In the genomic region with DNA sequence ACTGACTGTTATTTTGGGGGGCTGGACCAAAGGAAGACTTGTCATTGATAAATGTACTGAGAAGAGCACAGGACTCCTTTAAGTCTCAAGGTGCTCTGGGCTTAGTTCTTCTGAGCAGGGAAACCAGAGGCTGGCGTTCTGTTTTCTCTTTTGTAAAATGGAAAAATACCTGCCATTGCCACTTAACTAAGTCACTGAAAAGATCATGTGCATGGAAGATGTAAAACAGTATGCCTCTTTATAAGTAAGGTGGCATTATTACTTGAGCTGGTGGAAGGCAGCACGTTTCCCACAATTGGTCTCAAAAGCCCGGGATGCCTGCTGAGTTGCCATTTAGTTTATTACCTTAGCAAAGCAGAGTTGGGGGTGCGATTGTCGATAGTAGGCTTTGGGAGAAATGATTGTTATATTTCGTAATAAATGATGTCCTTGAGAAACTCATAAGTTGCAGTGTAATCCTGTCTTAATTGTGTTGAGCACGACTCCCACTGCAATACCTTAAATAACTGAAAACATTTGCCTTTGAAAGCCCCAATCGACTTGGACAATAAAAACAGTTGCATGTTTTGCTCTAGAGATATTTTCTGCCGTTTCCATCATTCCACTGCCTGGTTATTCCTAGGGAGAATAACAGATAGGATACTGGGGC, we compare ENCODE assay signal across 8 cellular contexts. TPM values are rescaled to one million over a fixed set of nuclear protein-coding genes. Genes with fewer than 3 reads are reported as not detected.
DNase-seq lines count a peak whose midpoint lies in the region; FAIRE-seq and TF ChIP-seq lines count a peak whose summit lies in the region.

No MANE protein-coding gene starts in this region.

- no peaks in the 10 kb centered on the region for H3K9me3 Mint-ChIP-seq in mesothelial cell of epicardium

- CTCF ChIA-PET in A673 (lab: Charles Lee) = interaction anchor here (1.4 kb wide), 1 partner anchor 19 kb away, joined by 7 read pairs; no protein-coding TSS in a partner anchor

- TF ChIP-seq POLR2A in breast epithelium (IDR thresholded peaks at IDR 0.05) (no peak), GM12891 (IDR thresholded peaks at IDR 0.05; ENCODE audit: low read depth, low read length) (no peak)

- H3K4me3 ChIP-seq in A673 (ENCODE audit: low read depth, low read length, poor library complexity, severe bottlenecking) (peak overlapping the region; percentile 71), HUES6 (ENCODE audit: low read depth, low read length) (peak overlapping the region; percentile 84), breast epithelium (peak overlapping the region; percentile 77 to 95 (median 92))

- POLR2A ChIA-PET in A673 (lab: Charles Lee; ENCODE audit: low non-redundant PET) = no interaction called here

- H3K4me1 ChIP-seq in A673 (ENCODE audit: insufficient read depth, low read length, poor library complexity, severe bottlenecking) = peaks cover 51% of the 10 kb centered on the region
- peaks cover 45% of the 10 kb centered on the region for H3K4me1 ChIP-seq in HUES6 (ENCODE audit: control insufficient read depth, insufficient read depth, low read length)
- peaks cover 0 to 3% of the 10 kb centered on the region in 2 donors for H3K4me1 ChIP-seq in breast epithelium

- peak overlapping the region; percentile 86 for H3K4me3 Mint-ChIP-seq in mesothelial cell of epicardium

- H3K9ac ChIP-seq in HUES6 (ENCODE audit: low read length) = peak overlapping the region; percentile 78

- no peaks in the 10 kb centered on the region for H3K27me3 Mint-ChIP-seq in mesothelial cell of epicardium (ENCODE audit: low read depth)

- DNase-seq in A673 (ENCODE audit: low spot score) (no peak), breast epithelium (ENCODE audit: low spot score in 2 of 2) (no peak), mesothelial cell of epicardium (ENCODE audit: low spot score in 2 of 2, unreplicated experiment in 2 of 2) (no peak), GOT3 (lab: John Stamatoyannopoulos, UW) (no peak), GM12891 (ENCODE audit: insufficient read length, low spot score) (no peak), NCI-H1048 (lab: John Stamatoyannopoulos, UW) (no peak)
- no peak for DNase-seq in activated CD4-positive, alpha-beta T cell treated with anti-CD3 and anti-CD28 coated beads, Interleukin-2, amount 50 U/mL, for 4 hours

- no peak for FAIRE-seq in GM12891 (lab: Jason Lieb, UNC)

- TF ChIP-seq CTCF in A673 (conservative IDR thresholded peaks at IDR 0.05; ENCODE audit: low read depth, low read length) = no peak
- no peak for TF ChIP-seq CTCF in breast epithelium (IDR thresholded peaks at IDR 0.05)
- TF ChIP-seq CTCF in mesothelial cell of epicardium (IDR thresholded peaks at IDR 0.05; ENCODE audit: unreplicated experiment) = no peak

- no peaks in the 10 kb centered on the region for H3K36me3 ChIP-seq in A673 (ENCODE audit: insufficient read depth, low read length, poor library complexity, severe bottlenecking)
- H3K36me3 ChIP-seq in HUES6 (ENCODE audit: control insufficient read depth, insufficient read depth, low read length) = peaks cover 27% of the 10 kb centered on the region
- no peaks in the 10 kb centered on the region for H3K36me3 ChIP-seq in breast epithelium

- H3K27me3 ChIP-seq in A673 (replicated peaks; ENCODE audit: insufficient read depth, low read depth, low read length, poor library complexity) = no peaks in the 10 kb centered on the region
- H3K27me3 ChIP-seq in HUES6 (ENCODE audit: control insufficient read depth, insufficient read depth, low read length) = no peaks in the 10 kb centered on the region
- no peaks in the 10 kb centered on the region for H3K27me3 ChIP-seq in breast epithelium

- BruUV-seq in A673 (replicated peaks; lab: Mats Ljungman, UMichigan) = no TSS peak

- H3K27ac ChIP-seq in A673 (ENCODE audit: low read depth, low read length, poor library complexity, severe bottlenecking) = peak overlapping the region; percentile 59
- no peak overlapping the region for H3K27ac ChIP-seq in HUES6 (ENCODE audit: low read depth, low read length)
- H3K27ac ChIP-seq in breast epithelium = peak overlapping the region; percentile 93 to 99

- intact Hi-C loops in A673 (cut with micrococcal nuclease; ENCODE audit: unreplicated experiment) (loop anchor here (5.0 kb wide), 5 partner anchors 142 to 1037 kb away; no protein-coding TSS in a partner anchor), breast epithelium (cut with DNase I; ENCODE audit: low total_unique reads) (no loop called here)

- H3K27ac Mint-ChIP-seq in mesothelial cell of epicardium = peak overlapping the region; percentile 98

- H3K4me1 Mint-ChIP-seq in mesothelial cell of epicardium = peaks cover 43% of the 10 kb centered on the region

- H3K36me3 Mint-ChIP-seq in mesothelial cell of epicardium = no peaks in the 10 kb centered on the region

- no peaks in the 10 kb centered on the region for H3K9me3 ChIP-seq in A673 (ENCODE audit: low read depth, low read length, poor library complexity, severe bottlenecking)
- H3K9me3 ChIP-seq in HUES6 (ENCODE audit: control insufficient read depth, insufficient read depth, low read depth, low read length) = no peaks in the 10 kb centered on the region
- H3K9me3 ChIP-seq in breast epithelium = no peaks in the 10 kb centered on the region

TF ChIP-seq in GM12891, 5 proteins besides CTCF, POLR2A, EP300 and RAD21:
- TF ChIP-seq POU2F2 (IDR thresholded peaks at IDR 0.05; ENCODE audit: low read depth, low read length) (no peak), SPI1 (IDR thresholded peaks at IDR 0.05; ENCODE audit: low read depth, low read length) (no peak), POLR2AphosphoS5 (IDR thresholded peaks at IDR 0.05; ENCODE audit: low read depth, low read length) (no peak), PAX5 (IDR thresholded peaks at IDR 0.05; ENCODE audit: insufficient read depth, low read length, severe bottlenecking) (no peak), TAF1 (IDR thresholded peaks at IDR 0.05; ENCODE audit: low read depth, low read length) (no peak)

RNA-seq across cellular contexts. Expression of a gene that starts 3.6 kb away (rescaled TPM):
- total RNA-seq in A673 (2021) (29.4 and 34.1 TPM in 2 replicates), breast epithelium (10 to 100 TPM; 10.5 to 13.9 (median 11.5) TPM), mesothelial cell of epicardium (35.2 to 36.3 TPM (median 35.3 TPM) in 3 replicates)
- 10.5 TPM for polyA plus RNA-seq in GM12891 (2012; ENCODE audit: low read depth, missing spikeins)
